9 cellular contexts compared by ENCODE assay signal in the genomic region with DNA sequence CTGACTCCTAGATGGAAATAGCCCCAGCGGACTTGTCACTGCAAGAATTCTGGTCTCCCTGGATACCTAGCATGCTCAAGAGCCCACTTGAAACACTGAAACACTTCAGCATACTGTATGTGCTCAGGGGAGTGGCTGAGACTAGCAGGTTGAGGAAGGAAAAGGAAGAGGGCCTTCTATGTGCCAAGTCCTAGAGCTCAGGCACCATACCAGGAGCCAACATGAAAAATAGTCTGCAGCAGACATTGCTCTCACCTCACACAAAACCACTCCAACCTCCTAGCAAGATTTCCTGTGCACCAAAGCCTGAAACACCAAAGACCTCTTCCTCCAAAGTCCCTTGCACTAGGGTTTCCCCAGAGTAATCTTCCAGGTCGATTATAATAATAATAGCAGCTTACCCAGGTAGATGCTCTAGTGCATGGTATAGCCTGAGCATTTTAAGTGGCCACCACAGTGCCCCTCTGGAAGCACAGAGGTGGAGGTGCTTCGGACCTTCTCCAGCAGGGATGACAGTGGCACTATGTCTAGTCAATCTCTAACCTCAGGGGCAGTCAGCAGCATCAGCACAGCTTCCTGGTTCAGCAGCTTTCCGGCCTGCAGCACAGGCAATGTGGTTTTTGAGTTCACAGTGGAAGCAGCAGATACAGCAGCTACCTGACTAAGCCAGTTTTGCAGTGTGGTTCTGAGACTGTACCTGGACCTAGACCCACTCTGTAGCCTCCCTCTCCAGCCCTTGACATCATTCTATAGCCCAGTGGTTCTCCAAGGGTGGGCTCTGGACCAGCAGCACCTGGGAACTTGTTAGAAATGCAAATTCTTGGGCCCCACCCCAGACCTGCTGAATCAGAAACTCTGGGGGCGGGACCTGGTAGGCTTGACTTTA. TPM values are rescaled to one million over a fixed set of nuclear protein-coding genes. Genes with fewer than 3 reads are reported as not detected.
DNase-seq lines count a peak whose midpoint lies in the region; ATAC-seq lines count a peak whose summit lies in the region.
"Had no signal": no experiment of that assay in that cellular context is flagged by ENCODE, and none has a peak within 500 bp of the region (broad histone marks: within the 10 kb centered on the region; RNA-seq: fewer than 3 reads in every experiment).

No MANE protein-coding gene starts in this region.

- H3K9me3 Mint-ChIP-seq in CD8-positive, alpha-beta memory T cell: peaks cover 0 to 2% (median 0%) of the 10 kb centered on the region in 5 donors
- H3K9me3 Mint-ChIP-seq: dendritic cell treated with granulocyte-macrophage colony-stimulating factor and Interleukin-4, amounts not matched to agents 40 ng/mL and 50 ng/mL, for 4 days had no signal

- peak overlapping the region; percentile 83 to 100 (median 98) for H3K27ac Mint-ChIP-seq in CD8-positive, alpha-beta memory T cell
- peak overlapping the region; percentile 99 for H3K27ac Mint-ChIP-seq in T-helper 17 cell
- H3K27ac Mint-ChIP-seq: dendritic cell treated with granulocyte-macrophage colony-stimulating factor and Interleukin-4, amounts not matched to agents 40 ng/mL and 50 ng/mL, for 4 days had no signal

- no peak overlapping the region for H3K27ac ChIP-seq in CD8-positive, alpha-beta memory T cell (ENCODE audit: low read depth, low read length)

- ATAC-seq in GM19395 (IDR thresholded peaks at IDR 0.05; ENCODE audit: unreplicated experiment): peak; percentile 66
- peak; percentile 46 for ATAC-seq in HG03460 (IDR thresholded peaks at IDR 0.05; ENCODE audit: unreplicated experiment)
- peak; percentile 73 for ATAC-seq in T-helper 17 cell

- no peaks in the 10 kb centered on the region for H3K36me3 Mint-ChIP-seq in CD8-positive, alpha-beta memory T cell
- H3K36me3 Mint-ChIP-seq in T-helper 17 cell (ENCODE audit: low read depth): peaks cover 2% of the 10 kb centered on the region

- CTCF ChIA-PET in CD8-positive, alpha-beta memory T cell (lab: Charles Lee): interaction anchor here (0.6 to 7.1 kb wide), 8 partner anchors 10 to 86 kb away, joined by 3 to 70 read pairs (median 4); no protein-coding TSS in a partner anchor

- H3K27me3 Mint-ChIP-seq in CD8-positive, alpha-beta memory T cell: peaks cover 0 to 3% of the 10 kb centered on the region in 2 donors
- no peaks in the 10 kb centered on the region for H3K27me3 Mint-ChIP-seq in T-helper 17 cell
- H3K27me3 Mint-ChIP-seq: dendritic cell treated with granulocyte-macrophage colony-stimulating factor and Interleukin-4, amounts not matched to agents 40 ng/mL and 50 ng/mL, for 4 days had no signal

- H3K4me1 Mint-ChIP-seq in CD8-positive, alpha-beta memory T cell: peaks cover 81 to 93% (median 90%) of the 10 kb centered on the region in 3 donors
- H3K4me1 Mint-ChIP-seq in T-helper 17 cell: peaks cover 75% of the 10 kb centered on the region

- H3K4me3 Mint-ChIP-seq in CD8-positive, alpha-beta memory T cell: peak overlapping the region; percentile 83 to 90 (median 88)
- peak overlapping the region; percentile 94 for H3K4me3 Mint-ChIP-seq in T-helper 17 cell
- H3K4me3 Mint-ChIP-seq: dendritic cell treated with granulocyte-macrophage colony-stimulating factor and Interleukin-4, amounts not matched to agents 40 ng/mL and 50 ng/mL, for 4 days had no signal

- no peaks in the 10 kb centered on the region for H3K9me3 ChIP-seq in CD8-positive, alpha-beta memory T cell (ENCODE audit: low read length)
- H3K9me3 ChIP-seq in T-helper 17 cell (ENCODE audit: control insufficient read depth, low read length, poor library complexity, severe bottlenecking): no peaks in the 10 kb centered on the region

- H3K27me3 ChIP-seq in CD8-positive, alpha-beta memory T cell (ENCODE audit: insufficient read depth, low read length, poor library complexity, severe bottlenecking): no peaks in the 10 kb centered on the region

- H3K4me3 ChIP-seq in CD8-positive, alpha-beta memory T cell (ENCODE audit: low read length): peak overlapping the region; percentile 45

- POLR2A ChIA-PET in CD8-positive, alpha-beta memory T cell (lab: Charles Lee): interaction anchor here (0.7 to 1.5 kb wide), 6 partner anchors 15 to 241 kb away, joined by 3 to 21 read pairs (median 4); partner anchors contain the start of gene USPL1

- peak; percentile 50 to 87 (median 79) for DNase-seq in CD8-positive, alpha-beta memory T cell
- peak; percentile 39 to 53 (median 49) for DNase-seq in T-helper 17 cell
- peak; percentile 82 for DNase-seq in central memory CD4-positive, alpha-beta T cell
- peak; percentile 22 for DNase-seq in stimulated activated CD8-positive, alpha-beta memory T cell treated with anti-CD3 and anti-CD28 coated beads, Interleukin-15, amount 100 ng/mL, for 24 hours (ENCODE audit: low read depth)
- DNase-seq in NCI-H1092 (lab: John Stamatoyannopoulos, UW): no peak
- DNase-seq in NCI-H226: no peak

- peaks cover 82% of the 10 kb centered on the region for H3K4me1 ChIP-seq in CD8-positive, alpha-beta memory T cell (ENCODE audit: insufficient read depth, low read length)

- no peaks in the 10 kb centered on the region for H3K36me3 ChIP-seq in CD8-positive, alpha-beta memory T cell (ENCODE audit: insufficient read depth, low read length)

RNA-seq across cellular contexts. Expression of gene UBE2L5, which starts 45.6 kb away (rescaled TPM):
- not detected for total RNA-seq in CD8-positive, alpha-beta memory T cell
- not detected for polyA plus RNA-seq in CD8-positive, alpha-beta memory T cell
- total RNA-seq in T-helper 17 cell: not detected

Comparison
In these comparisons a context has a peak if more than half of its experiments do, and no peak if none do; other contexts are left out.
1. DNase-seq: peak in CD8-positive, alpha-beta memory T cell (5 of 5), T-helper 17 cell (3 of 3), central memory CD4-positive, alpha-beta T cell (single experiment) and stimulated activated CD8-positive, alpha-beta memory T cell treated with anti-CD3 and anti-CD28 coated beads, Interleukin-15, amount 100 ng/mL, for 24 hours (single experiment); none in NCI-H1092 (single experiment) and NCI-H226 (single experiment).
2. Peak in every context shown above with its lines, with median percentiles within 50 percentile points of each other: ATAC-seq.